In genomic region chr3:98501270-98501669, GRCh38 we compare ENCODE assay signal across 17 cellular contexts. TPM values are rescaled to one million over a fixed set of nuclear protein-coding genes. Genes with fewer than 3 reads are reported as not detected.
DNase-seq lines count a peak whose midpoint lies in the region.
"Had no signal": no experiment of that assay in that cellular context is flagged by ENCODE, and none has a peak within 500 bp of the region (broad histone marks: within the 10 kb centered on the region; RNA-seq: fewer than 3 reads in every experiment).

No MANE protein-coding gene starts in this region.

- H3K9ac ChIP-seq in trophoblast cell (ENCODE audit: low read length), result no peak overlapping the region
- H3K9ac ChIP-seq: GM23248 had no signal

- H3K36me3 ChIP-seq in trophoblast cell (ENCODE audit: control insufficient read depth in 1 of 2, insufficient read depth in 2 of 2, low read length in 2 of 2), result no peaks in the 10 kb centered on the region

- H2AFZ ChIP-seq in trophoblast cell (ENCODE audit: insufficient read depth, low read length, poor library complexity), result no peak overlapping the region
- H2AFZ ChIP-seq: GM23248 had no signal

- no peaks in the 10 kb centered on the region for H3K4me1 ChIP-seq in trophoblast cell (ENCODE audit: control insufficient read depth in 1 of 2, insufficient read depth in 2 of 2, low read length in 2 of 2)

- peak overlapping the region; percentile 66 for H3K27ac Mint-ChIP-seq in T-helper 2 cell treated with Interferon-gamma antibody and Interleukin-4, amounts not matched to agents 5 μg/mL and 100 μg/mL, for 36 hours
- H3K27ac Mint-ChIP-seq: CD4-positive, alpha-beta T cell had no signal

- H3K27ac ChIP-seq in trophoblast cell (ENCODE audit: low read depth, low read length), result no peak overlapping the region
- H3K27ac ChIP-seq: C4-2B, GM23248, HL-60 had no signal

- H3K79me1 ChIP-seq in trophoblast cell (ENCODE audit: low read length), result no peaks in the 10 kb centered on the region

- H3K18ac ChIP-seq in trophoblast cell (ENCODE audit: low read length), result no peak overlapping the region

- H3K4me3 ChIP-seq in trophoblast cell (ENCODE audit: low read depth, low read length), result no peak overlapping the region
- H3K4me3 ChIP-seq: GM23248 had no signal

- H2BK120ac ChIP-seq in trophoblast cell (ENCODE audit: insufficient read depth, low read length, poor library complexity), result no peak overlapping the region

- H3K27me3 ChIP-seq in trophoblast cell (ENCODE audit: insufficient read depth, low read length), result no peaks in the 10 kb centered on the region

- no peak overlapping the region for H3K23ac ChIP-seq in trophoblast cell (ENCODE audit: low read length)

- no peak overlapping the region for H4K91ac ChIP-seq in trophoblast cell (ENCODE audit: low read depth, low read length)

- H3K36me3 Mint-ChIP-seq in T-helper 2 cell treated with Interferon-gamma antibody and Interleukin-4, amounts not matched to agents 5 μg/mL and 100 μg/mL, for 36 hours (ENCODE audit: low read depth), result peaks cover 27% of the 10 kb centered on the region

- no peak overlapping the region for H4K12ac ChIP-seq in trophoblast cell (ENCODE audit: low read depth, low read length)

- WGBS in trophoblast cell (ENCODE audit: extremely low coverage, insufficient coverage, insufficient read length), result no CpG with 5 or more reads among the region's 4 CpGs

- DNase-seq in T-helper 2 cell treated with Interferon-gamma antibody and Interleukin-4, amounts not matched to agents 5 μg/mL and 100 μg/mL, for 36 hours (ENCODE audit: low spot score), result no peak
- DNase-seq in T-helper 2 cell (no peak), NCI-H69 (lab: John Stamatoyannopoulos, UW) (peak; percentile 3), medulla oblongata (ENCODE audit: extremely low spot score) (peak; percentile 35), superior temporal gyrus (ENCODE audit: extremely low spot score) (peak; percentile 59), ecto neural progenitor cell (ENCODE audit: low spot score) (no peak), epidermal melanocyte (ENCODE audit: insufficient read length, low spot score) (no peak), trophoblast cell (no peak)
- DNase-seq: ACHN; Caco-2; CD4-positive, alpha-beta T cell; GM23248; HCEC 1CT; IMR-90 had no signal

- H2AK5ac ChIP-seq in trophoblast cell (ENCODE audit: low read length), result no peak overlapping the region

- no peaks in the 10 kb centered on the region for H3K27me3 Mint-ChIP-seq in T-helper 2 cell treated with Interferon-gamma antibody and Interleukin-4, amounts not matched to agents 5 μg/mL and 100 μg/mL, for 36 hours (ENCODE audit: low read depth)
- H3K27me3 Mint-ChIP-seq: CD4-positive, alpha-beta T cell had no signal

- H4K8ac ChIP-seq in trophoblast cell (ENCODE audit: low read depth, low read length), result no peak overlapping the region

- no peaks in the 10 kb centered on the region for H3K9me3 Mint-ChIP-seq in T-helper 2 cell treated with Interferon-gamma antibody and Interleukin-4, amounts not matched to agents 5 μg/mL and 100 μg/mL, for 36 hours
- H3K9me3 Mint-ChIP-seq: CD4-positive, alpha-beta T cell had no signal

- no peak overlapping the region for H2BK5ac ChIP-seq in trophoblast cell (ENCODE audit: low read depth, low read length, poor library complexity)

- no peak overlapping the region for H3K4me3 Mint-ChIP-seq in T-helper 2 cell treated with Interferon-gamma antibody and Interleukin-4, amounts not matched to agents 5 μg/mL and 100 μg/mL, for 36 hours
- H3K4me3 Mint-ChIP-seq: CD4-positive, alpha-beta T cell had no signal

- H3K14ac ChIP-seq in trophoblast cell (ENCODE audit: low read length), result no peak overlapping the region

- no peak overlapping the region for H3K4ac ChIP-seq in trophoblast cell (ENCODE audit: low read depth, low read length)

- H2BK12ac ChIP-seq in trophoblast cell (ENCODE audit: low read length), result no peak overlapping the region

- H3K79me2 ChIP-seq in trophoblast cell (ENCODE audit: control insufficient read depth, insufficient read depth, low read length, poor library complexity), result no peaks in the 10 kb centered on the region

- no peaks in the 10 kb centered on the region for H3K9me3 ChIP-seq in trophoblast cell (ENCODE audit: insufficient read depth, low read depth, low read length)
- H3K9me3 ChIP-seq: Caco-2 had no signal

- H3K4me1 Mint-ChIP-seq in T-helper 2 cell treated with Interferon-gamma antibody and Interleukin-4, amounts not matched to agents 5 μg/mL and 100 μg/mL, for 36 hours (ENCODE audit: low read depth), result peaks cover 12% of the 10 kb centered on the region

- H3K4me2 ChIP-seq in trophoblast cell (ENCODE audit: low read length), result no peak overlapping the region

RNA-seq across cellular contexts. Expression of gene OR5K2, which starts 3.8 kb away (rescaled TPM):
- not detected in 2 replicates for polyA plus RNA-seq in trophoblast cell (2013)
- polyA plus RNA-seq: BJ, GM23248, IMR-90 had no signal

RNA-seq across cellular contexts. Expression of gene CLDND1, which starts 21.4 kb away (rescaled TPM):
- 111 and 117 TPM in 2 replicates for polyA plus RNA-seq in trophoblast cell (2013)

RNA-seq across cellular contexts. Expression of gene GPR15, which starts 30.5 kb away (rescaled TPM):
- not detected in 2 replicates for polyA plus RNA-seq in trophoblast cell (2013)
- polyA plus RNA-seq: BJ, GM23248, IMR-90 had no signal

RNA-seq across cellular contexts. Expression of gene OR5K1, which starts 38.3 kb away (rescaled TPM):
- polyA plus RNA-seq in trophoblast cell (2013), result not detected in 2 replicates
- polyA plus RNA-seq: BJ, GM23248, IMR-90 had no signal

Comparison
In these comparisons a context has a peak if more than half of its experiments do, and no peak if none do; other contexts are left out.
1. DNase-seq: peak in NCI-H69 (single experiment), medulla oblongata (single experiment) and superior temporal gyrus (single experiment); none in T-helper 2 cell treated with Interferon-gamma antibody and Interleukin-4, amounts not matched to agents 5 μg/mL and 100 μg/mL, for 36 hours (single experiment), T-helper 2 cell (0 of 5), ecto neural progenitor cell (single experiment), epidermal melanocyte (single experiment) and trophoblast cell (0 of 2).